20 cellular contexts compared by ENCODE assay signal in the genomic region with DNA sequence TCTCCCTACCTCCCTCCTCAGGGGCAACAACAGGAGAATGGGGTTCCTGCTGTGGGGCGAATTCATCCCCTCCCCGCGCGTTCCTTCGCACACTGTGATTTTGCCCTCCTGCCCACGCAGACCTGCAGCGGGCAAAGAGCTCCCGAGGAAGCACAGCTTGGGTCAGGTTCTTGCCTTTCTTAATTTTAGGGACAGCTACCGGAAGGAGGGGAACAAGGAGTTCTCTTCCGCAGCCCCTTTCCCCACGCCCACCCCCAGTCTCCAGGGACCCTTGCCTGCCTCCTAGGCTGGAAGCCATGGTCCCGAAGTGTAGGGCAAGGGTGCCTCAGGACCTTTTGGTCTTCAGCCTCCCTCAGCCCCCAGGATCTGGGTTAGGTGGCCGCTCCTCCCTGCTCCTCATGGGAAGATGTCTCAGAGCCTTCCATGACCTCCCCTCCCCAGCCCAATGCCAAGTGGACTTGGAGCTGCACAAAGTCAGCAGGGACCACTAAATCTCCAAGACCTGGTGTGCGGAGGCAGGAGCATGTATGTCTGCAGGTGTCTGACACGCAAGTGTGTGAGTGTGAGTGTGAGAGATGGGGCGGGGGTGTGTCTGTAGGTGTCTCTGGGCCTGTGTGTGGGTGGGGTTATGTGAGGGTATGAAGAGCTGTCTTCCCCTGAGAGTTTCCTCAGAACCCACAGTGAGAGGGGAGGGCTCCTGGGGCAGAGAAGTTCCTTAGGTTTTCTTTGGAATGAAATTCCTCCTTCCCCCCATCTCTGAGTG. TPM values are rescaled to one million over a fixed set of nuclear protein-coding genes. Genes with fewer than 3 reads are reported as not detected.
DNase-seq lines count a peak whose midpoint lies in the region; ATAC-seq, FAIRE-seq and TF ChIP-seq lines count a peak whose summit lies in the region.
"Had no signal": no experiment of that assay in that cellular context is flagged by ENCODE, and none has a peak within 500 bp of the region (broad histone marks: within the 10 kb centered on the region; RNA-seq: fewer than 3 reads in every experiment).

No MANE protein-coding gene starts in this region.

- H3K4me3 Mint-ChIP-seq in CD4-positive, alpha-beta memory T cell = no peak overlapping the region
- H3K4me3 Mint-ChIP-seq in T-cell = no peak overlapping the region

- peaks cover 5 to 16% (median 10%) of the 10 kb centered on the region in 4 donors for H3K4me1 Mint-ChIP-seq in CD4-positive, alpha-beta memory T cell
- peaks cover 15 to 25% (median 17%) of the 10 kb centered on the region in 3 donors for H3K4me1 Mint-ChIP-seq in T-cell

- no peak for DNase-seq in CD4-positive, alpha-beta memory T cell
- DNase-seq in T-cell (peak in 1 of 34 experiments; percentile 18), H1 (ENCODE audit: low read depth in 1 of 2, low spot score in 2 of 2) (no peak), sciatic nerve (ENCODE audit: low spot score) (peak; percentile 51), NCI-H187 treated with DMSO at 0.1 percent for 48 hours (lab: John Stamatoyannopoulos, UW) (no peak), foreskin melanocyte (no peak), body of pancreas (no peak), AML-193 (lab: John Stamatoyannopoulos, UW) (no peak)
- DNase-seq: activated CD4-positive, alpha-beta T cell treated with anti-CD3 and anti-CD28 coated beads for 4 hours; COR-L47; cortex of kidney; KG1; NCI-H146; NCI-H524; T-helper 2 cell had no signal

- intact Hi-C loops in CD4-positive, alpha-beta memory T cell (cut with micrococcal nuclease) = no loop called here
- intact Hi-C loops in sciatic nerve (cut with DNase I) (no loop called here), body of pancreas (cut with DNase I) (no loop called here)

- no peak overlapping the region for H3K27ac ChIP-seq in CD4-positive, alpha-beta memory T cell (ENCODE audit: low read depth, low read length)
- H3K27ac ChIP-seq in H1 (ENCODE audit: low read depth, low read length) (no peak overlapping the region), body of pancreas (no peak overlapping the region)
- H3K27ac ChIP-seq: prostate gland had no signal

- 96% methylated on average over 16 of the region's 16 CpGs; no CpG with 5 or more reads in 1 of the 2 experiments for WGBS in H1 (ENCODE audit: extremely low coverage in 1 of 2, insufficient coverage in 1 of 2, insufficient read length in 1 of 2, insufficient replicate concordance in 2 of 2, low coverage in 1 of 2, low lambda C conversion rate in 2 of 2, missing lambda C conversion rate in 1 of 2), 2 experiments
- 90 to 94% methylated on average over 13 to 16 of the region's 16 CpGs for WGBS in body of pancreas, 2 donors

- H4K5ac ChIP-seq in H1 (ENCODE audit: insufficient read length, low read depth, low read length) = no peak overlapping the region

- POLR2A ChIA-PET in CD4-positive, alpha-beta memory T cell (lab: Charles Lee; ENCODE audit: partially characterized antibody) = interaction anchor here (0.7 kb wide), 1 partner anchor 66 kb away, joined by 3 read pairs; the partner anchor contains the start of gene RPL23
- POLR2A ChIA-PET in T-cell (lab: Charles Lee) (no interaction called here), H1 (lab: Charles Lee; ENCODE audit: partially characterized antibody) (interaction anchor here (7.9 to 14.4 kb wide), 3 partner anchors 11 to 68 kb away, joined by 50 to 98 read pairs (median 51); partner anchors contain the start of genes LASP1 and RPL23)

- no peak overlapping the region for H3K18ac ChIP-seq in H1 (ENCODE audit: extremely low read depth, low read length)

- no peaks in the 10 kb centered on the region for H3K79me1 ChIP-seq in H1 (ENCODE audit: low read depth, low read length)

- H2BK15ac ChIP-seq in H1 (ENCODE audit: low read length) = no peak overlapping the region

- H2BK120ac ChIP-seq in H1 (replicated peaks; ENCODE audit: low read depth, low read length) = no peak overlapping the region

- H3K27ac Mint-ChIP-seq in CD4-positive, alpha-beta memory T cell = peak overlapping the region in 5 of 7 donors; percentile 32 to 79 (median 59)
- peak overlapping the region; percentile 11 to 27 for H3K27ac Mint-ChIP-seq in T-cell

- TF ChIP-seq CTCF in H1 (IDR thresholded peaks at IDR 0.05; ENCODE audit: control extremely low read depth in 1 of 3, insufficient read depth in 1 of 3, low read depth in 1 of 3, low read length in 3 of 3) (no peak), body of pancreas (IDR thresholded peaks at IDR 0.05) (no peak)

- no peak overlapping the region for H2BK20ac ChIP-seq in H1 (ENCODE audit: low read length)

- H3K23me2 ChIP-seq in H1 (ENCODE audit: low read depth, low read length) = no peaks in the 10 kb centered on the region

- H3K4ac ChIP-seq in H1 (replicated peaks; ENCODE audit: insufficient read length, low read depth, low read length) = no peak overlapping the region

- H2BK12ac ChIP-seq in H1 (ENCODE audit: low read depth, low read length) = no peak overlapping the region

- no peaks in the 10 kb centered on the region for H3K27me3 ChIP-seq in CD4-positive, alpha-beta memory T cell (ENCODE audit: insufficient read depth, low read length)
- no peaks in the 10 kb centered on the region for H3K27me3 ChIP-seq in H1 (replicated peaks in 1 of 4; ENCODE audit: control insufficient read depth in 3 of 4, extremely low read depth in 1 of 4, insufficient read depth in 3 of 4, low read length in 3 of 4)
- H3K27me3 ChIP-seq in body of pancreas = no peaks in the 10 kb centered on the region

- peaks cover 3 to 6% of the 10 kb centered on the region in 2 experiments for H4K20me1 ChIP-seq in H1 (replicated peaks in 1 of 2; ENCODE audit: control insufficient read depth in 1 of 2, insufficient read depth in 2 of 2, low read length in 2 of 2)

- peaks cover 0 to 2% (median 0%) of the 10 kb centered on the region in 8 donors for H3K9me3 Mint-ChIP-seq in CD4-positive, alpha-beta memory T cell
- H3K9me3 Mint-ChIP-seq in T-cell = no peaks in the 10 kb centered on the region

- H3K79me2 ChIP-seq in H1 (ENCODE audit: control insufficient read depth in 1 of 2, insufficient read depth in 2 of 2, low read length in 2 of 2) = no peaks in the 10 kb centered on the region

- H3K23ac ChIP-seq in H1 (ENCODE audit: insufficient read length) = no peak overlapping the region

- no peak overlapping the region for H3K9ac ChIP-seq in H1 (replicated peaks in 1 of 4; ENCODE audit: extremely low read depth in 1 of 4, low read depth in 3 of 4, low read length in 3 of 4)

- peaks cover 31 to 56% of the 10 kb centered on the region in 2 donors for H3K36me3 Mint-ChIP-seq in CD4-positive, alpha-beta memory T cell
- peaks cover 34% of the 10 kb centered on the region for H3K36me3 Mint-ChIP-seq in T-cell

- no peaks in the 10 kb centered on the region for H3K4me1 ChIP-seq in CD4-positive, alpha-beta memory T cell (ENCODE audit: insufficient read depth, low read length)
- H3K4me1 ChIP-seq in H1 (replicated peaks in 1 of 4; ENCODE audit: control insufficient read depth in 3 of 4, insufficient read depth in 4 of 4, low read length in 3 of 4) = peaks cover 0 to 8% (median 6%) of the 10 kb centered on the region in 4 experiments; a peak in 6 of 7 replicates
- H3K4me1 ChIP-seq in body of pancreas = peaks cover 14% of the 10 kb centered on the region
- H3K4me1 ChIP-seq: prostate gland had no signal

- no peak for ATAC-seq in T-cell (replicated peaks in 1 of 4)
- ATAC-seq in sciatic nerve = no peak
- no peak for ATAC-seq in body of pancreas
- ATAC-seq: Panc1 had no signal

- peak overlapping the region; percentile 57; the same call in 1 of the 2 replicates for H4K8ac ChIP-seq in H1 (ENCODE audit: extremely low read depth, insufficient read depth, low read length)

- no peak overlapping the region for H4K91ac ChIP-seq in H1 (replicated peaks; ENCODE audit: insufficient read length, low read length)

- H2AK5ac ChIP-seq in H1 (ENCODE audit: low read depth, low read length) = no peak overlapping the region

- no peak overlapping the region for H3K14ac ChIP-seq in H1 (ENCODE audit: insufficient read length)

- TF ChIP-seq EP300 in H1 (IDR thresholded peaks at IDR 0.05; ENCODE audit: borderline replicate concordance in 1 of 2, low read depth in 2 of 2, low read length in 2 of 2) = no peak

- peaks cover 43% of the 10 kb centered on the region for H3K36me3 ChIP-seq in CD4-positive, alpha-beta memory T cell (ENCODE audit: insufficient read depth, low read length)
- H3K36me3 ChIP-seq in H1 (ENCODE audit: control insufficient read depth in 2 of 4, insufficient read depth in 4 of 4, low read length in 3 of 4) (peaks cover 6 to 30% (median 23%) of the 10 kb centered on the region in 4 experiments; a peak in 7 of 8 replicates), body of pancreas (replicated peaks in 1 of 2; ENCODE audit: insufficient read depth in 1 of 2, low read depth in 2 of 2) (peaks cover 24 to 42% of the 10 kb centered on the region in 2 donors)

- H3K56ac ChIP-seq in H1 (replicated peaks; ENCODE audit: insufficient read length, low read depth, low read length) = no peak overlapping the region

- no peaks in the 10 kb centered on the region for H3K27me3 Mint-ChIP-seq in CD4-positive, alpha-beta memory T cell
- H3K27me3 Mint-ChIP-seq in T-cell = no peaks in the 10 kb centered on the region

- H2BK5ac ChIP-seq in H1 (ENCODE audit: low read depth, low read length) = no peak overlapping the region

- no peak overlapping the region for H2AFZ ChIP-seq in H1 (ENCODE audit: low read length)

- TF ChIP-seq RAD21 in H1 (IDR thresholded peaks at IDR 0.05 in 1 of 2, conservative IDR thresholded peaks at IDR 0.05 in 1 of 2; ENCODE audit: low read depth in 2 of 2, low read length in 2 of 2) = no peak

- H3K4me2 ChIP-seq in H1 (ENCODE audit: insufficient read depth in 1 of 2, low read depth in 2 of 2, low read length in 2 of 2) = no peak overlapping the region

- CTCF ChIA-PET in CD4-positive, alpha-beta memory T cell (lab: Charles Lee; ENCODE audit: partially characterized antibody) = interaction anchor here (1.0 to 1.5 kb wide), 2 partner anchors 234 kb away, joined by 3 read pairs; no protein-coding TSS in a partner anchor
- CTCF ChIA-PET in T-cell (lab: Charles Lee) = no interaction called here
- CTCF ChIA-PET in H1 (lab: Charles Lee; ENCODE audit: partially characterized antibody) = interaction anchor here (0.9 to 2.3 kb wide), 10 partner anchors 9 to 234 kb away, joined by 3 to 10 read pairs (median 4); partner anchors contain the start of genes LASP1 and RPL23

- H3K9me3 ChIP-seq in CD4-positive, alpha-beta memory T cell (ENCODE audit: control insufficient read depth in 1 of 2, low read length in 2 of 2) = no peaks in the 10 kb centered on the region
- no peaks in the 10 kb centered on the region for H3K9me3 ChIP-seq in H1 (ENCODE audit: insufficient read depth in 2 of 2, low read depth in 1 of 2, low read length in 1 of 2)
- H3K9me3 ChIP-seq in body of pancreas = no peaks in the 10 kb centered on the region
- H3K9me3 ChIP-seq: prostate gland had no signal

- H3K4me3 ChIP-seq in CD4-positive, alpha-beta memory T cell (ENCODE audit: low read length in 2 of 2) = no peak overlapping the region
- H3K4me3 ChIP-seq in H1 (ENCODE audit: extremely low read depth in 1 of 4, insufficient read depth in 2 of 4, low read depth in 3 of 4, low read length in 4 of 4) (no peak overlapping the region), body of pancreas (no peak overlapping the region)
- H3K4me3 ChIP-seq: prostate gland had no signal

- TF ChIP-seq POLR2A in H1 (IDR thresholded peaks at IDR 0.05; ENCODE audit: control extremely low read depth in 1 of 2, low read depth in 2 of 2, low read length in 2 of 2) (no peak), body of pancreas (IDR thresholded peaks at IDR 0.05) (no peak)

- no peak for FAIRE-seq in H1 (lab: Jason Lieb, UNC)
- FAIRE-seq: G401.6, GM19239 had no signal

RNA-seq across cellular contexts. Expression of gene FBXO47, which starts 47.7 kb away (rescaled TPM):
- not detected for total RNA-seq in CD4-positive, alpha-beta memory T cell
- not detected for polyA plus RNA-seq in CD4-positive, alpha-beta memory T cell
- total RNA-seq in T-cell (not detected), sciatic nerve (not detected), body of pancreas (not detected)
- not detected in 2 replicates for total RNA-seq in H1 (2021; fragmentation: NEBNext Ultra II Directional; extraction: Animal tissue kit (Norgen Biotek cat#: 25700))
- polyA plus RNA-seq in H1 (2011; rRNA removed) = not detected in 2 replicates
- not detected for polyA plus RNA-seq in H1 (2011; cell fraction: cytosol; rRNA removed)
- not detected for polyA plus RNA-seq in H1 (2011; cell fraction: nucleus; rRNA removed)
- polyA plus RNA-seq in H1 (2012, experiment 1 of 2) = not detected in 4 replicates
- polyA plus RNA-seq in H1 (2012, experiment 2 of 2) = not detected
- 0.04 TPM for polyA plus RNA-seq in H1 (2013, experiment 1 of 2)
- polyA plus RNA-seq in H1 (2013, experiment 2 of 2) = not detected
- polyA minus RNA-seq in H1 (2011; rRNA and poly(A)+ RNA removed) = not detected in 2 replicates
- not detected for polyA minus RNA-seq in H1 (2011; cell fraction: cytosol; rRNA and poly(A)+ RNA removed)
- polyA minus RNA-seq in H1 (2011; cell fraction: nucleus; rRNA and poly(A)+ RNA removed) = not detected
- total RNA-seq: mononuclear cell had no signal

RNA-seq across cellular contexts. Expression of gene LASP1, which starts 49.6 kb away (rescaled TPM):
- total RNA-seq in CD4-positive, alpha-beta memory T cell = 100 to 1,000 TPM; 120 to 122 TPM
- 10 to 100 TPM; 32.1 to 65.3 TPM for polyA plus RNA-seq in CD4-positive, alpha-beta memory T cell
- 100 to 1,000 TPM in 4 of 5 donors, 10 to 100 TPM in 1; 97.2 to 157 (median 122) TPM for total RNA-seq in T-cell
- total RNA-seq in H1 (2021; fragmentation: NEBNext Ultra II Directional; extraction: Animal tissue kit (Norgen Biotek cat#: 25700)) = 170 and 180 TPM in 2 replicates
- polyA plus RNA-seq in H1 (2011; rRNA removed) = 114 and 182 TPM in 2 replicates
- polyA plus RNA-seq in H1 (2011; cell fraction: cytosol; rRNA removed) = 97.6 TPM
- polyA plus RNA-seq in H1 (2011; cell fraction: nucleus; rRNA removed) = 95.0 TPM
- 127 to 134 TPM (median 129 TPM) in 4 replicates for polyA plus RNA-seq in H1 (2012, experiment 1 of 2)
- polyA plus RNA-seq in H1 (2012, experiment 2 of 2) = 154 TPM
- polyA plus RNA-seq in H1 (2013, experiment 1 of 2) = 98.7 TPM
- polyA plus RNA-seq in H1 (2013, experiment 2 of 2) = 97.2 TPM
- 95.4 and 104 TPM in 2 replicates for polyA minus RNA-seq in H1 (2011; rRNA and poly(A)+ RNA removed)
- polyA minus RNA-seq in H1 (2011; cell fraction: cytosol; rRNA and poly(A)+ RNA removed) = 106 TPM
- 55.4 TPM for polyA minus RNA-seq in H1 (2011; cell fraction: nucleus; rRNA and poly(A)+ RNA removed)
- 127 TPM for total RNA-seq in sciatic nerve
- 10 to 100 TPM; 70.3 to 76.1 TPM for total RNA-seq in body of pancreas

Comparison
In these comparisons a context has a peak if more than half of its experiments do, and no peak if none do; other contexts are left out.
1. CTCF ChIA-PET loops: an anchor here in CD4-positive, alpha-beta memory T cell (1.0 to 1.5 kb wide) and H1 (0.9 to 2.3 kb wide); none called in T-cell.
2. POLR2A ChIA-PET loops: an anchor here in CD4-positive, alpha-beta memory T cell (0.7 kb wide) and H1 (7.9 to 14.4 kb wide); none called in T-cell.